1 cellular context compared by ENCODE assay signal in the genomic region with DNA sequence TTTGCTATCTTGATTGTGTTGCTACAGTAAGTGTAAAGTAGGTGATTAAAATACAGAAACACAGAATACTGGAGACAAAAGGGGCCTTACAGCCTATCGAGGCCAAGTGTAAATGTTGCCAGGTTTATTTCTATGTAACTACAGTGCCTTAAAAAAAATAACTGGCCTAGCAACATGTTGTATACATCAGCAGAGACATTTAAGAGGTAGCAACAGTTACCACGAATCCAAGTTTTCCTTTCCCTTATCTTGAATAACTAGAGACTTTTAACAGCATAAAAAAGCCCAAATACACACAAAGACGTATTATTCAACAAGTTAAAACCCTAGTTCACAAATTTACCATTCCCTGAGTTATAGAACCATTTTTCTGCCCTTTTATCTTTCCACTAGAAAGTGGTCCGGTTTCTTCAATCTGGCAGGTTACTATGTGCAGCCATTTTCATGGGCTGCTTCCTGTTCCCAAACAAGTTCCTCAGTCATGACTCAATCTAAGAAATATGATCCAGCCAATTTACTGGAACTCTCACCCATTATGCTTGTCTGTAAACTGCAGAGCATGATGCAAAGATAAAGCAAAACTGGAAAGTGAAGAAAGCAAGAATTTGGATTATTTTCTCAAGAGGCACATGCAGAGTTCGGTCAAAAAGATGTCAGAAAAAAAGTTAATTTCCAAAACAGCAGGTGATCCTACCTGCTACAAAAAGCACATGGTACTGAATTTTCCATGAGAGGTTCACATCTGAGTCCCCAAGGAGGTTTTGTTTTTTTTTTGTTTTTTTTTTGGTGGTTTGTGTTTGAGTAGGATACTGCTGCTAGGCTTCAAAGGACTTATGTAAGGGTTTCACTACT.
A peak's percentile ranks its signal among the peaks of the same experiment; 100 is the strongest.
TF ChIP-seq lines count a peak whose summit lies in the region.

No MANE protein-coding gene starts in this region.

TF ChIP-seq in K562, 482 proteins besides CTCF, POLR2A, EP300 and RAD21 (continued from another document and continues in another):
- TF ChIP-seq, protein P1, sequence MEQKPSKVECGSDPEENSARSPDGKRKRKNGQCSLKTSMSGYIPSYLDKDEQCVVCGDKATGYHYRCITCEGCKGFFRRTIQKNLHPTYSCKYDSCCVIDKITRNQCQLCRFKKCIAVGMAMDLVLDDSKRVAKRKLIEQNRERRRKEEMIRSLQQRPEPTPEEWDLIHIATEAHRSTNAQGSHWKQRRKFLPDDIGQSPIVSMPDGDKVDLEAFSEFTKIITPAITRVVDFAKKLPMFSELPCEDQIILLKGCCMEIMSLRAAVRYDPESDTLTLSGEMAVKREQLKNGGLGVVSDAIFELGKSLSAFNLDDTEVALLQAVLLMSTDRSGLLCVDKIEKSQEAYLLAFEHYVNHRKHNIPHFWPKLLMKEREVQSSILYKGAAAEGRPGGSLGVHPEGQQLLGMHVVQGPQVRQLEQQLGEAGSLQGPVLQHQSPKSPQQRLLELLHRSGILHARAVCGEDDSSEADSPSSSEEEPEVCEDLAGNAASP (IDR thresholded peaks at IDR 0.05): no peak
- TF ChIP-seq ZC3H11A (IDR thresholded peaks at IDR 0.05; ENCODE audit: low read depth, low read length): no peak
- TF ChIP-seq ZNF174 (CRISPR knock-in tag; IDR thresholded peaks at IDR 0.05): no peak
- no peak for TF ChIP-seq ZNF408 (CRISPR knock-in tag; IDR thresholded peaks at IDR 0.05; ENCODE audit: low read depth)
- TF ChIP-seq DIDO1 (tag; IDR thresholded peaks at IDR 0.05; ENCODE audit: low read depth): no peak
- no peak for TF ChIP-seq SRSF3 (IDR thresholded peaks at IDR 0.05; ENCODE audit: insufficient read depth, low read length)
- no peak for TF ChIP-seq YBX1 (IDR thresholded peaks at IDR 0.05)
- TF ChIP-seq, protein P2, sequence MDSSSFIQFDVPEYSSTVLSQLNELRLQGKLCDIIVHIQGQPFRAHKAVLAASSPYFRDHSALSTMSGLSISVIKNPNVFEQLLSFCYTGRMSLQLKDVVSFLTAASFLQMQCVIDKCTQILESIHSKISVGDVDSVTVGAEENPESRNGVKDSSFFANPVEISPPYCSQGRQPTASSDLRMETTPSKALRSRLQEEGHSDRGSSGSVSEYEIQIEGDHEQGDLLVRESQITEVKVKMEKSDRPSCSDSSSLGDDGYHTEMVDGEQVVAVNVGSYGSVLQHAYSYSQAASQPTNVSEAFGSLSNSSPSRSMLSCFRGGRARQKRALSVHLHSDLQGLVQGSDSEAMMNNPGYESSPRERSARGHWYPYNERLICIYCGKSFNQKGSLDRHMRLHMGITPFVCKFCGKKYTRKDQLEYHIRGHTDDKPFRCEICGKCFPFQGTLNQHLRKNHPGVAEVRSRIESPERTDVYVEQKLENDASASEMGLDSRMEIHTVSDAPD (CRISPR knock-in tag; IDR thresholded peaks at IDR 0.05): no peak
- no peak for TF ChIP-seq ZNF41 (CRISPR knock-in tag; conservative IDR thresholded peaks at IDR 0.05)
- TF ChIP-seq, protein P3, sequence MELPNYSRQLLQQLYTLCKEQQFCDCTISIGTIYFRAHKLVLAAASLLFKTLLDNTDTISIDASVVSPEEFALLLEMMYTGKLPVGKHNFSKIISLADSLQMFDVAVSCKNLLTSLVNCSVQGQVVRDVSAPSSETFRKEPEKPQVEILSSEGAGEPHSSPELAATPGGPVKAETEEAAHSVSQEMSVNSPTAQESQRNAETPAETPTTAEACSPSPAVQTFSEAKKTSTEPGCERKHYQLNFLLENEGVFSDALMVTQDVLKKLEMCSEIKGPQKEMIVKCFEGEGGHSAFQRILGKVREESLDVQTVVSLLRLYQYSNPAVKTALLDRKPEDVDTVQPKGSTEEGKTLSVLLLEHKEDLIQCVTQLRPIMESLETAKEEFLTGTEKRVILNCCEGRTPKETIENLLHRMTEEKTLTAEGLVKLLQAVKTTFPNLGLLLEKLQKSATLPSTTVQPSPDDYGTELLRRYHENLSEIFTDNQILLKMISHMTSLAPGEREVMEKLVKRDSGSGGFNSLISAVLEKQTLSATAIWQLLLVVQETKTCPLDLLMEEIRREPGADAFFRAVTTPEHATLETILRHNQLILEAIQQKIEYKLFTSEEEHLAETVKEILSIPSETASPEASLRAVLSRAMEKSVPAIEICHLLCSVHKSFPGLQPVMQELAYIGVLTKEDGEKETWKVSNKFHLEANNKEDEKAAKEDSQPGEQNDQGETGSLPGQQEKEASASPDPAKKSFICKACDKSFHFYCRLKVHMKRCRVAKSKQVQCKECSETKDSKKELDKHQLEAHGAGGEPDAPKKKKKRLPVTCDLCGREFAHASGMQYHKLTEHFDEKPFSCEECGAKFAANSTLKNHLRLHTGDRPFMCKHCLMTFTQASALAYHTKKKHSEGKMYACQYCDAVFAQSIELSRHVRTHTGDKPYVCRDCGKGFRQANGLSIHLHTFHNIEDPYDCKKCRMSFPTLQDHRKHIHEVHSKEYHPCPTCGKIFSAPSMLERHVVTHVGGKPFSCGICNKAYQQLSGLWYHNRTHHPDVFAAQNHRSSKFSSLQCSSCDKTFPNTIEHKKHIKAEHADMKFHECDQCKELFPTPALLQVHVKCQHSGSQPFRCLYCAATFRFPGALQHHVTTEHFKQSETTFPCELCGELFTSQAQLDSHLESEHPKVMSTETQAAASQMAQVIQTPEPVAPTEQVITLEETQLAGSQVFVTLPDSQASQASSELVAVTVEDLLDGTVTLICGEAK (IDR thresholded peaks at IDR 0.05): peak; percentile 55; the same call in 1 of the 2 replicates
- TF ChIP-seq, protein P3 (CRISPR knock-in tag; IDR thresholded peaks at IDR 0.05): no peak
- TF ChIP-seq CCNT2 (IDR thresholded peaks at IDR 0.05; ENCODE audit: borderline replicate concordance, extremely low read depth, insufficient read length, low read depth, low read length): peak; percentile 44
- TF ChIP-seq, protein P4, sequence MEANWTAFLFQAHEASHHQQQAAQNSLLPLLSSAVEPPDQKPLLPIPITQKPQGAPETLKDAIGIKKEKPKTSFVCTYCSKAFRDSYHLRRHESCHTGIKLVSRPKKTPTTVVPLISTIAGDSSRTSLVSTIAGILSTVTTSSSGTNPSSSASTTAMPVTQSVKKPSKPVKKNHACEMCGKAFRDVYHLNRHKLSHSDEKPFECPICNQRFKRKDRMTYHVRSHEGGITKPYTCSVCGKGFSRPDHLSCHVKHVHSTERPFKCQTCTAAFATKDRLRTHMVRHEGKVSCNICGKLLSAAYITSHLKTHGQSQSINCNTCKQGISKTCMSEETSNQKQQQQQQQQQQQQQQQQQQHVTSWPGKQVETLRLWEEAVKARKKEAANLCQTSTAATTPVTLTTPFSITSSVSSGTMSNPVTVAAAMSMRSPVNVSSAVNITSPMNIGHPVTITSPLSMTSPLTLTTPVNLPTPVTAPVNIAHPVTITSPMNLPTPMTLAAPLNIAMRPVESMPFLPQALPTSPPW (CRISPR knock-in tag; IDR thresholded peaks at IDR 0.05): no peak
- 0 out of 4 replicates have a peak, but pooled peaks of 1 of the 2 experiments have one; percentile 21 for TF ChIP-seq SIN3A (IDR thresholded peaks at IDR 0.05; ENCODE audit: borderline replicate concordance in 2 of 2, control insufficient read depth in 1 of 2, low read depth in 2 of 2, low read length in 2 of 2)
- no peak for TF ChIP-seq ZC3H8 (IDR thresholded peaks at IDR 0.05)
- no peak for TF ChIP-seq HNRNPL (IDR thresholded peaks at IDR 0.05; ENCODE audit: low read depth, low read length)
- no peak for TF ChIP-seq ESRRA (IDR thresholded peaks at IDR 0.05; ENCODE audit: borderline replicate concordance, low read depth)
- TF ChIP-seq, protein P5, sequence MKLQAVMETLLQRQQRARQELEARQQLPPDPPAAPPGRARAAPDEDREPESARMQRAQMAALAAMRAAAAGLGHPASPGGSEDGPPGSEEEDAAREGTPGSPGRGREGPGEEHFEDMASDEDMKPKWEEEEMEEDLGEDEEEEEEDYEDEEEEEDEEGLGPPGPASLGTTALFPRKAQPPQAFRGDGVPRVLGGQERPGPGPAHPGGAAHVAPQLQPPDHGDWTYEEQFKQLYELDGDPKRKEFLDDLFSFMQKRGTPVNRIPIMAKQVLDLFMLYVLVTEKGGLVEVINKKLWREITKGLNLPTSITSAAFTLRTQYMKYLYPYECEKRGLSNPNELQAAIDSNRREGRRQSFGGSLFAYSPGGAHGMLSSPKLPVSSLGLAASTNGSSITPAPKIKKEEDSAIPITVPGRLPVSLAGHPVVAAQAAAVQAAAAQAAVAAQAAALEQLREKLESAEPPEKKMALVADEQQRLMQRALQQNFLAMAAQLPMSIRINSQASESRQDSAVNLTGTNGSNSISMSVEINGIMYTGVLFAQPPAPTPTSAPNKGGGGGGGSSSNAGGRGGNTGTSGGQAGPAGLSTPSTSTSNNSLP (IDR thresholded peaks at IDR 0.05; ENCODE audit: borderline replicate concordance, low read depth, low read length): no peak; the same call in 1 of the 2 replicates
- no peak for TF ChIP-seq ZNF134 (CRISPR knock-in tag; conservative IDR thresholded peaks at IDR 0.05)
- TF ChIP-seq KLF13 (tag; IDR thresholded peaks at IDR 0.05; ENCODE audit: borderline replicate concordance, low read depth): no peak
- no peak for TF ChIP-seq SMC3 (conservative IDR thresholded peaks at IDR 0.05; ENCODE audit: insufficient read depth, low read depth, low read length)
- TF ChIP-seq, protein P6, sequence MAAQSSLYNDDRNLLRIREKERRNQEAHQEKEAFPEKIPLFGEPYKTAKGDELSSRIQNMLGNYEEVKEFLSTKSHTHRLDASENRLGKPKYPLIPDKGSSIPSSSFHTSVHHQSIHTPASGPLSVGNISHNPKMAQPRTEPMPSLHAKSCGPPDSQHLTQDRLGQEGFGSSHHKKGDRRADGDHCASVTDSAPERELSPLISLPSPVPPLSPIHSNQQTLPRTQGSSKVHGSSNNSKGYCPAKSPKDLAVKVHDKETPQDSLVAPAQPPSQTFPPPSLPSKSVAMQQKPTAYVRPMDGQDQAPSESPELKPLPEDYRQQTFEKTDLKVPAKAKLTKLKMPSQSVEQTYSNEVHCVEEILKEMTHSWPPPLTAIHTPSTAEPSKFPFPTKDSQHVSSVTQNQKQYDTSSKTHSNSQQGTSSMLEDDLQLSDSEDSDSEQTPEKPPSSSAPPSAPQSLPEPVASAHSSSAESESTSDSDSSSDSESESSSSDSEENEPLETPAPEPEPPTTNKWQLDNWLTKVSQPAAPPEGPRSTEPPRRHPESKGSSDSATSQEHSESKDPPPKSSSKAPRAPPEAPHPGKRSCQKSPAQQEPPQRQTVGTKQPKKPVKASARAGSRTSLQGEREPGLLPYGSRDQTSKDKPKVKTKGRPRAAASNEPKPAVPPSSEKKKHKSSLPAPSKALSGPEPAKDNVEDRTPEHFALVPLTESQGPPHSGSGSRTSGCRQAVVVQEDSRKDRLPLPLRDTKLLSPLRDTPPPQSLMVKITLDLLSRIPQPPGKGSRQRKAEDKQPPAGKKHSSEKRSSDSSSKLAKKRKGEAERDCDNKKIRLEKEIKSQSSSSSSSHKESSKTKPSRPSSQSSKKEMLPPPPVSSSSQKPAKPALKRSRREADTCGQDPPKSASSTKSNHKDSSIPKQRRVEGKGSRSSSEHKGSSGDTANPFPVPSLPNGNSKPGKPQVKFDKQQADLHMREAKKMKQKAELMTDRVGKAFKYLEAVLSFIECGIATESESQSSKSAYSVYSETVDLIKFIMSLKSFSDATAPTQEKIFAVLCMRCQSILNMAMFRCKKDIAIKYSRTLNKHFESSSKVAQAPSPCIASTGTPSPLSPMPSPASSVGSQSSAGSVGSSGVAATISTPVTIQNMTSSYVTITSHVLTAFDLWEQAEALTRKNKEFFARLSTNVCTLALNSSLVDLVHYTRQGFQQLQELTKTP (IDR thresholded peaks at IDR 0.05; ENCODE audit: low read depth in 1 of 2, partially characterized antibody in 2 of 2): peak; percentile 81
- no peak for TF ChIP-seq PTRF (tag; IDR thresholded peaks at IDR 0.05)
- TF ChIP-seq, protein P7, sequence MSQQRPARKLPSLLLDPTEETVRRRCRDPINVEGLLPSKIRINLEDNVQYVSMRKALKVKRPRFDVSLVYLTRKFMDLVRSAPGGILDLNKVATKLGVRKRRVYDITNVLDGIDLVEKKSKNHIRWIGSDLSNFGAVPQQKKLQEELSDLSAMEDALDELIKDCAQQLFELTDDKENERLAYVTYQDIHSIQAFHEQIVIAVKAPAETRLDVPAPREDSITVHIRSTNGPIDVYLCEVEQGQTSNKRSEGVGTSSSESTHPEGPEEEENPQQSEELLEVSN (IDR thresholded peaks at IDR 0.05; ENCODE audit: borderline replicate concordance in 1 of 2, extremely low read depth in 1 of 2, insufficient read depth in 1 of 2, insufficient read length in 1 of 2, low read depth in 1 of 2, low read length in 1 of 2, poor library complexity in 1 of 2, severe bottlenecking in 1 of 2): no peak
